ENCODE assay signal across 8 cellular contexts in the genomic region with DNA sequence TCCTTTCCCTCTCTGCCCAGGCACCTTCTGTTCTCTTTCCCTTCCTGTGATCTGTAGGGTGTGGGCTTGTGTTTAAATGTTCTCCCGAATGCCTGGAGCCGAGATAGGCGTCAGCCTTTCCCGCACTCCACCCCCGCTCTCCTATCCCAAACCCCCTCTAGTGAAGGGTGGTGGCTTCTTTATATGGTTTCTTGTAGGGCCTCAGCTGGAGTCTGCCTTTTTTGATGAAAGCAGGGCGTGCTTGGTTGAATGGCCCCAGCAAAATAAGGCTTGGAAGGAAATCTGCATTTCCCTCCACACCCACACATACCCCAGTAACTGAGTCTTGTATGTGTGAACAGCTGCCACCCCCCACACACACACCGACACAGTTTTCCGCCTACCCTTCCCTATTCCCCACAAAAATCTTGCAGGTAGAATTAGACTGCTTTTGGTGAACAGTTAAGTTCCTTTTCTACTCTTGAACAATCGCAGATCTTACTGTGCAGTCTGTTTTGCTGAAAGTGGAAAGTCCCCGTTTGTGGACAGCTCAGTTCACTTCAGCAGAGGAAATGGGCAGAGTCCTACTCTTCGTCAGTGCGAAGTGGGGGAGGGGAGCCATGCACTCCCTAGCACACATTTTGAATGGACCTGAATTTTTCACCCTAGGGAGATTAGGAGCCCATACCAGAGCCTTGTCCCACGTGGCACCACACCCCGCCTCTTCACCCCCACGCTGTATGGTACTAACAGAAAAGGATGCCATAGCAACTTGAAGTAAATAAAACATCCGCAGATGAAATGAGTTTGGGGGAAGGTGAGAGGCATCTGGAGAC. TPM values are rescaled to one million over a fixed set of nuclear protein-coding genes. Genes with fewer than 3 reads are reported as not detected.
DNase-seq lines count a peak whose midpoint lies in the region; ATAC-seq and TF ChIP-seq lines count a peak whose summit lies in the region.

No MANE protein-coding gene starts in this region.

- no peak for TF ChIP-seq CTCF in AG09319 (IDR thresholded peaks at IDR 0.05; ENCODE audit: low read depth, low read length)
- no peak for TF ChIP-seq CTCF in activated B cell treated with CpG ODN at 0.5 μM for 24 hours (IDR thresholded peaks at IDR 0.05)

- intact Hi-C loops in activated B cell treated with CpG ODN at 0.5 μM for 24 hours (cut with micrococcal nuclease), result loop anchor here (1.0 kb wide), 3 partner anchors 77 to 265 kb away; partner anchors contain the start of genes KDM2A and PITPNM1

- POLR2A ChIA-PET in activated B cell treated with CpG ODN at 0.5 μM for 24 hours (lab: Charles Lee), result interaction anchor here (0.6 to 3.0 kb wide), 36 partner anchors 9 to 1230 kb away, joined by 3 to 42 read pairs (median 6); partner anchors contain the start of genes AIP, ANKRD13D, GRK2 and KDM2A

- H3K9me3 Mint-ChIP-seq in activated B cell treated with CpG ODN at 0.5 μM for 24 hours, result no peaks in the 10 kb centered on the region
- no peaks in the 10 kb centered on the region for H3K9me3 Mint-ChIP-seq in central memory CD8-positive, alpha-beta T cell

- peak overlapping the region; percentile 99 for H3K4me3 Mint-ChIP-seq in activated B cell treated with CpG ODN at 0.5 μM for 24 hours
- H3K4me3 Mint-ChIP-seq in central memory CD8-positive, alpha-beta T cell, result peak overlapping the region; percentile 99

- CTCF ChIA-PET in activated B cell treated with CpG ODN at 0.5 μM for 24 hours (lab: Charles Lee), result interaction anchor here (1.1 to 1.7 kb wide), 7 partner anchors 13 to 160 kb away, joined by 3 to 9 read pairs (median 5); partner anchors contain the start of gene POLD4

- no peaks in the 10 kb centered on the region for H3K27me3 Mint-ChIP-seq in activated B cell treated with CpG ODN at 0.5 μM for 24 hours
- no peaks in the 10 kb centered on the region for H3K27me3 Mint-ChIP-seq in central memory CD8-positive, alpha-beta T cell

- H3K36me3 Mint-ChIP-seq in activated B cell treated with CpG ODN at 0.5 μM for 24 hours (ENCODE audit: low read depth), result peaks cover 55% of the 10 kb centered on the region
- H3K36me3 Mint-ChIP-seq in central memory CD8-positive, alpha-beta T cell (ENCODE audit: insufficient read depth), result peaks cover 62% of the 10 kb centered on the region

- peaks cover 51% of the 10 kb centered on the region for H3K4me1 Mint-ChIP-seq in activated B cell treated with CpG ODN at 0.5 μM for 24 hours
- peaks cover 65% of the 10 kb centered on the region for H3K4me1 Mint-ChIP-seq in central memory CD8-positive, alpha-beta T cell

- DNase-seq in AG09319 (ENCODE audit: extremely low read depth, low read depth) (peak; percentile 51), NCI-H146 (lab: John Stamatoyannopoulos, UW) (peak; percentile 62), activated B cell treated with CpG ODN at 0.5 μM for 24 hours (peak; percentile 57), left kidney (ENCODE audit: low read depth, low spot score) (peak; percentile 88)
- DNase-seq in central memory CD8-positive, alpha-beta T cell (ENCODE audit: low spot score in 2 of 2), result peak; percentile 70 to 83
- peak; percentile 54 for DNase-seq in stimulated activated CD4-positive, alpha-beta T cell treated with anti-CD3 and anti-CD28 coated beads, Interleukin-2, amount 100 ng/mL, for 4 hours (ENCODE audit: low read depth)

- peak overlapping the region; percentile 96 for H3K27ac Mint-ChIP-seq in activated B cell treated with CpG ODN at 0.5 μM for 24 hours
- peak overlapping the region; percentile 100 for H3K27ac Mint-ChIP-seq in central memory CD8-positive, alpha-beta T cell (ENCODE audit: low read depth)

- peak; percentile 37 for ATAC-seq in GM19395 (IDR thresholded peaks at IDR 0.05; ENCODE audit: unreplicated experiment)
- ATAC-seq in activated B cell treated with CpG ODN at 0.5 μM for 24 hours (ENCODE audit: low read depth), result peak; percentile 47
- peak; percentile 48 for ATAC-seq in central memory CD8-positive, alpha-beta T cell (replicated peaks; ENCODE audit: extremely low read depth, poor library complexity, severe bottlenecking)
- no peak for ATAC-seq in HG03457 (IDR thresholded peaks at IDR 0.05; ENCODE audit: unreplicated experiment)

RNA-seq across cellular contexts. Expression of gene GRK2, which starts 25.5 kb away (rescaled TPM):
- total RNA-seq in activated B cell treated with CpG ODN at 0.5 μM for 24 hours, result 159 and 175 TPM in 2 replicates

RNA-seq across cellular contexts. Expression of gene ANKRD13D, which starts 48.3 kb away (rescaled TPM):
- total RNA-seq in activated B cell treated with CpG ODN at 0.5 μM for 24 hours, result 97.2 and 116 TPM in 2 replicates
